Comparison of ENCODE assay signal across 1 cellular context in genomic region chr19:2454199-2454961, GRCh38.
TF ChIP-seq lines count a peak whose summit lies in the region.

No MANE protein-coding gene starts in this region.

TF ChIP-seq in HEK293, 187 proteins besides CTCF, POLR2A, EP300 and RAD21 (continued from another document):
- TF ChIP-seq ZNF398 (tag by site-specific recombination; IDR thresholded peaks at IDR 0.05) (no peak), ZNF155 (tag by site-specific recombination; IDR thresholded peaks at IDR 0.05) (no peak), ZIC2 (tag by site-specific recombination; IDR thresholded peaks at IDR 0.05) (0 out of 2 replicates have a peak, but pooled peaks have one; percentile 25), GLIS1 (tag by site-specific recombination; IDR thresholded peaks at IDR 0.05) (peak; percentile 80), ZNF354C (tag by site-specific recombination; IDR thresholded peaks at IDR 0.05; ENCODE audit: borderline replicate concordance, low read depth) (no peak)
TF ChIP-seq in HEK293: peak in this region for 7.
